21 cellular contexts compared by ENCODE assay signal in the genomic region with DNA sequence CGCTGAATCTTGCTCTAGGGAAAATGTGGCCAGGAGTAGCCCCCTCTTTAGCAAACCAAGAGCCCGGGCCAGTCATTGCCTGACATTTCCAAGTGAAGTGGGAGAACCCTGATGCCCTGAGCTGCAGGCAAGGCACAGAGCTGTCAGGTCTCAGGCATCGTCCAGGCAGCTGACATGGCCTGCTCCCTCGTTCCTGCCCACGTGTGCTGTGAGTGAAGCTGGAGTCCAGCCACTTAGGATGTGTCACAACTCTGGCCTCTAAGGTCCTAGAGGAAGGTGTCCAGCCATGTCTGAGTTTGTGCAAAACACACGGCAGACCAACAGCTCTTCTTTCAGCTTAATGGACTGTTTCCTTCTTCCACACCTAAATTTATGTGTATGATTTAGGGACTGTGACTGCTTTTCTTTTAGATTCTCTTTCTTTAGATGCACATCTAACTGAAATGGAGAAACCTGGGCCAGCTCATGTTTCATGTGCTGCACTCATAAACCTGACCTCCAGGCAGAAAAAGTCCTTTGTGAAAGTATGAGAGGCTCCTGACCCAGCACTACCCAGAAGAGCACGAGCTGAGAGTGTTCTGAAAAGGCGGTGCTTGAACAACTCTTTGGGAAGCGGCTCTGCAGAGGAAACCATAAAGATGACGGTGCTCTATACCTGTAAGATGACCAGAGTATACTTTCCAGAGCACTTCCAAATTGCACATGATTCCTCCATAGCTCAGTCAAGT. TPM values are rescaled to one million over a fixed set of nuclear protein-coding genes. Genes with fewer than 3 reads are reported as not detected.
DNase-seq lines count a peak whose midpoint lies in the region; ATAC-seq and TF ChIP-seq lines count a peak whose summit lies in the region.
"Had no signal": no experiment of that assay in that cellular context is flagged by ENCODE, and none has a peak within 500 bp of the region (broad histone marks: within the 10 kb centered on the region; RNA-seq: fewer than 3 reads in every experiment).

No MANE protein-coding gene starts in this region.

- peaks cover 17% of the 10 kb centered on the region for H3K36me3 ChIP-seq in CD4-positive, CD25-positive, alpha-beta regulatory T cell (ENCODE audit: control insufficient read depth, insufficient read depth, low read length)
- H3K36me3 ChIP-seq in HAP-1 (replicated peaks), result peaks cover 18% of the 10 kb centered on the region; the same call in 1 of the 2 replicates

- TF ChIP-seq CTCF in fibroblast of villous mesenchyme (IDR thresholded peaks at IDR 0.05; ENCODE audit: insufficient read depth, low read depth, low read length) (no peak), nephron progenitor cell (IDR thresholded peaks at IDR 0.05) (no peak)

- H3K9me3 ChIP-seq in CD4-positive, CD25-positive, alpha-beta regulatory T cell (ENCODE audit: control insufficient read depth in 2 of 2, low read length in 2 of 2), result no peaks in the 10 kb centered on the region
- H3K9me3 ChIP-seq in HAP-1, result no peaks in the 10 kb centered on the region
- H3K9me3 ChIP-seq: thoracic aorta had no signal

- no peaks in the 10 kb centered on the region for H3K27me3 Mint-ChIP-seq in CD4-positive, CD25-positive, alpha-beta regulatory T cell
- H3K27me3 Mint-ChIP-seq in nephron progenitor cell (ENCODE audit: low read depth, poor library complexity), result peaks cover 2% of the 10 kb centered on the region
- H3K27me3 Mint-ChIP-seq: activated CD4-positive, alpha-beta T cell treated with anti-CD3 and anti-CD28 coated beads, Interleukin-2, amount 10 ng/mL, durations not matched to agents 7 days and 5 days; activated naive CD8-positive, alpha-beta T cell treated with anti-CD3 and anti-CD28 coated beads, Interleukin-2, amount 10 ng/mL, durations not matched to agents 7 days and 5 days; effector memory CD8-positive, alpha-beta T cell had no signal

- H3K4me1 ChIP-seq in CD4-positive, CD25-positive, alpha-beta regulatory T cell (ENCODE audit: control insufficient read depth, insufficient read depth, low read length, poor library complexity, severe bottlenecking), result peaks cover 6% of the 10 kb centered on the region
- H3K4me1 ChIP-seq in HAP-1, result no peaks in the 10 kb centered on the region

- in situ Hi-C loops in HAP-1 (cut with MboI; ENCODE audit: low sequenced_read_pairs), result no loop called here

- H3K4me1 Mint-ChIP-seq in CD4-positive, CD25-positive, alpha-beta regulatory T cell, result peaks cover 7 to 16% (median 11%) of the 10 kb centered on the region in 4 donors
- H3K4me1 Mint-ChIP-seq in nephron progenitor cell, result peaks cover 23% of the 10 kb centered on the region

- peaks cover 13% of the 10 kb centered on the region for H3K36me3 Mint-ChIP-seq in CD4-positive, CD25-positive, alpha-beta regulatory T cell
- peaks cover 16% of the 10 kb centered on the region for H3K36me3 Mint-ChIP-seq in nephron progenitor cell (ENCODE audit: low read depth)

- no peak overlapping the region for H3K4me3 Mint-ChIP-seq in CD4-positive, CD25-positive, alpha-beta regulatory T cell
- no peak overlapping the region for H3K4me3 Mint-ChIP-seq in nephron progenitor cell
- H3K4me3 Mint-ChIP-seq: activated CD4-positive, alpha-beta T cell treated with anti-CD3 and anti-CD28 coated beads, Interleukin-2, amount 10 ng/mL, durations not matched to agents 7 days and 5 days; activated naive CD8-positive, alpha-beta T cell treated with anti-CD3 and anti-CD28 coated beads, Interleukin-2, amount 10 ng/mL, durations not matched to agents 7 days and 5 days; effector memory CD8-positive, alpha-beta T cell had no signal

- peak overlapping the region in 2 of 3 donors; percentile 71 to 82 for H3K27ac Mint-ChIP-seq in CD4-positive, CD25-positive, alpha-beta regulatory T cell
- peak overlapping the region; percentile 83 for H3K27ac Mint-ChIP-seq in nephron progenitor cell
- H3K27ac Mint-ChIP-seq: activated naive CD8-positive, alpha-beta T cell treated with anti-CD3 and anti-CD28 coated beads, Interleukin-2, amount 10 ng/mL, durations not matched to agents 7 days and 5 days had no signal

- H3K27ac ChIP-seq in CD4-positive, CD25-positive, alpha-beta regulatory T cell (ENCODE audit: insufficient read depth, low read length, poor library complexity, severe bottlenecking), result no peak overlapping the region
- H3K27ac ChIP-seq: thoracic aorta had no signal

- H3K27me3 ChIP-seq in CD4-positive, CD25-positive, alpha-beta regulatory T cell (ENCODE audit: control insufficient read depth, insufficient read depth, low read length), result no peaks in the 10 kb centered on the region
- H3K27me3 ChIP-seq in HAP-1 (ENCODE audit: low read depth), result no peaks in the 10 kb centered on the region

- DNase-seq in CD4-positive, CD25-positive, alpha-beta regulatory T cell, result no peak
- DNase-seq in LHCN-M2 (ENCODE audit: low read depth) (peak; percentile 13), fibroblast of villous mesenchyme (ENCODE audit: low read depth) (peak; percentile 47), nephron progenitor cell (no peak), OCI-M2 (lab: John Stamatoyannopoulos, UW; ENCODE audit: unreplicated experiment) (no peak), HAP-1 (ENCODE audit: low spot score in 2 of 2) (no peak)
- no peak for DNase-seq in stimulated activated naive CD8-positive, alpha-beta T cell treated with anti-CD3 and anti-CD28 coated beads, Interleukin-15, Interleukin-2, amounts not matched to agents 100 U/mL and 50 U/mL, for 24 hours
- DNase-seq: activated CD4-positive, alpha-beta T cell treated with anti-CD3 and anti-CD28 coated beads, Interleukin-2, amount 10 ng/mL, durations not matched to agents 7 days and 5 days; activated naive CD8-positive, alpha-beta T cell treated with anti-CD3 and anti-CD28 coated beads, Interleukin-2, amount 10 ng/mL, durations not matched to agents 7 days and 5 days; Calu3; central memory CD4-positive, alpha-beta T cell; effector memory CD8-positive, alpha-beta T cell; left colon; NCI-H1436; NCI-H226; occipital lobe; RPMI8226; stimulated activated CD4-positive, alpha-beta T cell treated with anti-CD3 and anti-CD28 coated beads, Interleukin-2, amount 100 ng/mL, for 48 hours; SW 1271 had no signal

- no peaks in the 10 kb centered on the region for H3K9me3 Mint-ChIP-seq in CD4-positive, CD25-positive, alpha-beta regulatory T cell
- H3K9me3 Mint-ChIP-seq in nephron progenitor cell, result no peaks in the 10 kb centered on the region
- H3K9me3 Mint-ChIP-seq: activated CD4-positive, alpha-beta T cell treated with anti-CD3 and anti-CD28 coated beads, Interleukin-2, amount 10 ng/mL, durations not matched to agents 7 days and 5 days; activated naive CD8-positive, alpha-beta T cell treated with anti-CD3 and anti-CD28 coated beads, Interleukin-2, amount 10 ng/mL, durations not matched to agents 7 days and 5 days; effector memory CD8-positive, alpha-beta T cell had no signal

- no peak overlapping the region for H3K4me3 ChIP-seq in CD4-positive, CD25-positive, alpha-beta regulatory T cell (ENCODE audit: low read depth, low read length)
- H3K4me3 ChIP-seq in fibroblast of villous mesenchyme (ENCODE audit: low read depth, low read length), result no peak overlapping the region
- no peak overlapping the region for H3K4me3 ChIP-seq in HAP-1
- H3K4me3 ChIP-seq: thoracic aorta had no signal

- ATAC-seq in CD4-positive, CD25-positive, alpha-beta regulatory T cell (ENCODE audit: low read depth in 2 of 2), result no peak
- no peak for ATAC-seq in GM21717 (IDR thresholded peaks at IDR 0.05; ENCODE audit: unreplicated experiment)
- no peak for ATAC-seq in stimulated activated naive CD8-positive, alpha-beta T cell treated with anti-CD3 and anti-CD28 coated beads, Interleukin-15, Interleukin-2, amounts not matched to agents 100 U/mL and 50 U/mL, for 24 hours
- ATAC-seq: effector memory CD8-positive, alpha-beta T cell; left colon had no signal

RNA-seq across cellular contexts. Expression of a gene that starts 14.8 kb away (rescaled TPM):
- 634 TPM for total RNA-seq in CD4-positive, CD25-positive, alpha-beta regulatory T cell
- polyA plus RNA-seq in CD4-positive, CD25-positive, alpha-beta regulatory T cell, result 100 to 1,000 TPM; 408 to 478 (median 445) TPM
- total RNA-seq in LHCN-M2 (2014; rRNA removed), result 10.5 and 11.7 TPM in 2 replicates
- 23.2 TPM for polyA plus RNA-seq in LHCN-M2 (2012)
- total RNA-seq in fibroblast of villous mesenchyme, result 4.5 and 5.2 TPM in 2 replicates

RNA-seq across cellular contexts. Expression of a gene that starts 26.9 kb away (rescaled TPM):
- 47.8 TPM for total RNA-seq in CD4-positive, CD25-positive, alpha-beta regulatory T cell
- polyA plus RNA-seq in CD4-positive, CD25-positive, alpha-beta regulatory T cell, result 10 to 100 TPM; 20.0 to 31.9 (median 22.2) TPM
- total RNA-seq in LHCN-M2 (2014; rRNA removed) (21.6 and 21.7 TPM in 2 replicates), fibroblast of villous mesenchyme (23.2 and 25.0 TPM in 2 replicates)
- polyA plus RNA-seq in LHCN-M2 (2012), result 20.3 TPM

RNA-seq across cellular contexts. Expression of a gene that starts 58.7 kb away (rescaled TPM):
- total RNA-seq in CD4-positive, CD25-positive, alpha-beta regulatory T cell, result 35.4 TPM
- 10 to 100 TPM; 35.7 to 47.9 (median 41.3) TPM for polyA plus RNA-seq in CD4-positive, CD25-positive, alpha-beta regulatory T cell
- total RNA-seq in LHCN-M2 (2014; rRNA removed) (51.3 and 60.3 TPM in 2 replicates), fibroblast of villous mesenchyme (62.8 and 76.4 TPM in 2 replicates)
- polyA plus RNA-seq in LHCN-M2 (2012), result 27.1 TPM

RNA-seq across cellular contexts. Expression of a gene that starts 59.3 kb away (rescaled TPM):
- 94.3 TPM for total RNA-seq in CD4-positive, CD25-positive, alpha-beta regulatory T cell
- polyA plus RNA-seq in CD4-positive, CD25-positive, alpha-beta regulatory T cell, result 10 to 100 TPM in 2 of 4 donors, 1 to 10 TPM in 2; 8.2 to 14.7 (median 11.4) TPM
- total RNA-seq in LHCN-M2 (2014; rRNA removed) (38.1 and 49.6 TPM in 2 replicates), fibroblast of villous mesenchyme (85.0 and 85.9 TPM in 2 replicates)
- polyA plus RNA-seq in LHCN-M2 (2012), result 45.3 TPM

Comparison
In these comparisons a context has a peak if more than half of its experiments do, and no peak if none do; other contexts are left out.
1. DNase-seq: peak in LHCN-M2 (single experiment) and fibroblast of villous mesenchyme (single experiment); none in CD4-positive, CD25-positive, alpha-beta regulatory T cell (0 of 3), nephron progenitor cell (single experiment), OCI-M2 (single experiment), HAP-1 (0 of 2) and stimulated activated naive CD8-positive, alpha-beta T cell treated with anti-CD3 and anti-CD28 coated beads, Interleukin-15, Interleukin-2, amounts not matched to agents 100 U/mL and 50 U/mL, for 24 hours (single experiment).
2. RNA of a gene that starts 14.8 kb away (total RNA-seq): 634 TPM in CD4-positive, CD25-positive, alpha-beta regulatory T cell (single experiment); 10.5 to 11.7 TPM in LHCN-M2 and 4.5 to 5.2 TPM in fibroblast of villous mesenchyme; every median in the first group is over 10 times any median in the second.